8 cellular contexts compared by ENCODE assay signal in the genomic region with DNA sequence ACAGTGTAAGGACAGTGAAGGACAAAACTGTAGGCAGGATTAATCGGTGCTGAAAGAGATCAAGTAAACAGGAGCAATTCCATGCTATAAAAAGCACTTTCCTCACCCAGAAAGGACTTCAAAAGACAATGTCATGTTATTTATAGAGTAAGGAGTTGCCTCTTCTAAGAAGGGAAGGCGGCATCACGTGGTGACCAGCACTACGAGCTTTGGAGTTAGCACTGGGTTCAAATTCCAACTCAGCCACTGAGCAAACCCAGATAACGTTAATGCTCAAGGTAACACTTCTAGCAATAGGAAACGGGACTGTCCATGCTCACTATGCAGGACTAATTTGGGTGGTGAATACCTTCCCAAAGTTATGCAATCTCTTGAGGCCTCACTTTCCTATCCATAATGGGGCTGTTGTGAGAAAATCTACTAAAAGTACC. TPM values are rescaled to one million over a fixed set of nuclear protein-coding genes. Genes with fewer than 3 reads are reported as not detected.
DNase-seq lines count a peak whose midpoint lies in the region; ATAC-seq, FAIRE-seq and TF ChIP-seq lines count a peak whose summit lies in the region.

No MANE protein-coding gene starts in this region.

- H3K4me3 ChIP-seq in astrocyte (ENCODE audit: insufficient read depth, low read depth, low read length) = peak overlapping the region; percentile 79
- peak overlapping the region in 2 of 3 donors; percentile 82 to 85 for H3K4me3 ChIP-seq in liver (ENCODE audit: low read depth in 1 of 3, low read length in 3 of 3)
- peak overlapping the region; percentile 87 for H3K4me3 ChIP-seq in upper lobe of right lung

- no peak for TF ChIP-seq CTCF in astrocyte (IDR thresholded peaks at IDR 0.05; ENCODE audit: insufficient read depth, low read depth, low read length)
- TF ChIP-seq CTCF in liver (IDR thresholded peaks at IDR 0.05; ENCODE audit: low read depth, low read length, missing input control) = no peak
- TF ChIP-seq CTCF in upper lobe of right lung (IDR thresholded peaks at IDR 0.05) = no peak

- no peaks in the 10 kb centered on the region for H3K36me3 ChIP-seq in astrocyte (ENCODE audit: insufficient read depth, low read length)
- no peaks in the 10 kb centered on the region for H3K36me3 ChIP-seq in liver (ENCODE audit: control insufficient read depth in 4 of 4, insufficient read depth in 3 of 4, low read depth in 1 of 4, low read length in 3 of 4)
- no peaks in the 10 kb centered on the region for H3K36me3 ChIP-seq in upper lobe of right lung

- peak overlapping the region; percentile 77 for H3K27ac ChIP-seq in astrocyte (ENCODE audit: low read depth, low read length)
- peak overlapping the region; percentile 76 to 90 for H3K27ac ChIP-seq in liver (ENCODE audit: low read depth in 1 of 2, low read length in 2 of 2)
- H3K27ac ChIP-seq in upper lobe of right lung = peak overlapping the region; percentile 72

- peak in 1 of 2 donors; percentile 51 for TF ChIP-seq RAD21 in liver (IDR thresholded peaks at IDR 0.05)

- H3K27me3 ChIP-seq in astrocyte (ENCODE audit: insufficient read depth, low read length) (no peaks in the 10 kb centered on the region), liver (ENCODE audit: control insufficient read depth in 4 of 4, insufficient read depth in 4 of 4, low read length in 3 of 4) (no peaks in the 10 kb centered on the region), upper lobe of right lung (no peaks in the 10 kb centered on the region)

- peak overlapping the region; percentile 85 for H2AFZ ChIP-seq in astrocyte (ENCODE audit: low read depth, low read length)

- no peak overlapping the region for H3K27ac Mint-ChIP-seq in activated naive CD4-positive, alpha-beta T cell treated with anti-CD3 and anti-CD28 coated beads, Interleukin-2, amount 50 U/mL, for 24 hours
- H3K27ac Mint-ChIP-seq in activated naive CD4-positive, alpha-beta T cell treated with anti-CD3 and anti-CD28 coated beads, Interleukin-2, amount 50 U/mL, for 72 hours = no peak overlapping the region
- peak overlapping the region; percentile 80 for H3K27ac Mint-ChIP-seq in astrocyte (ENCODE audit: unreplicated experiment)

- no peaks in the 10 kb centered on the region for H3K9me3 Mint-ChIP-seq in activated naive CD4-positive, alpha-beta T cell treated with anti-CD3 and anti-CD28 coated beads, Interleukin-2, amount 50 U/mL, for 24 hours
- H3K9me3 Mint-ChIP-seq in activated naive CD4-positive, alpha-beta T cell treated with anti-CD3 and anti-CD28 coated beads, Interleukin-2, amount 50 U/mL, for 72 hours = no peaks in the 10 kb centered on the region
- H3K9me3 Mint-ChIP-seq in astrocyte (ENCODE audit: unreplicated experiment) = peaks cover 6% of the 10 kb centered on the region

- peak overlapping the region; percentile 84 for H3K9ac ChIP-seq in astrocyte (ENCODE audit: low read length)
- peak overlapping the region in 1 of 2 donors; percentile 46 for H3K9ac ChIP-seq in liver (ENCODE audit: low read depth in 1 of 2, low read length in 2 of 2)

- peak; percentile 26 for FAIRE-seq in astrocyte (lab: Jason Lieb, UNC)

- peaks cover 15% of the 10 kb centered on the region for H4K20me1 ChIP-seq in astrocyte (ENCODE audit: insufficient read depth, low read length)

- H3K4me1 ChIP-seq in astrocyte (ENCODE audit: insufficient read depth, low read length) (peaks cover 9% of the 10 kb centered on the region), liver (ENCODE audit: control insufficient read depth in 4 of 4, insufficient read depth in 4 of 4, low read length in 3 of 4) (peaks cover 0 to 34% (median 14%) of the 10 kb centered on the region in 4 donors), upper lobe of right lung (peaks cover 7% of the 10 kb centered on the region)

- H3K4me2 ChIP-seq in astrocyte (ENCODE audit: low read length) = peak overlapping the region; percentile 96

- no peak for DNase-seq in activated naive CD4-positive, alpha-beta T cell treated with anti-CD3 and anti-CD28 coated beads, Interleukin-2, amount 50 U/mL, for 72 hours (ENCODE audit: low spot score in 2 of 2)
- DNase-seq in astrocyte (ENCODE audit: low read depth) (no peak), upper lobe of right lung (no peak), SIG-M5 treated with dmso at 0.1 percent for 504 hours (lab: John Stamatoyannopoulos, UW; ENCODE audit: unreplicated experiment) (no peak), NCI-H2081 (lab: John Stamatoyannopoulos, UW) (no peak)
- DNase-seq in activated T-cell treated with anti-CD3 and anti-CD28 coated beads, Interleukin-2, amount 50 U/mL, for 48 hours = no peak

- H3K4me1 Mint-ChIP-seq in activated naive CD4-positive, alpha-beta T cell treated with anti-CD3 and anti-CD28 coated beads, Interleukin-2, amount 50 U/mL, for 24 hours = peaks cover 7% of the 10 kb centered on the region
- H3K4me1 Mint-ChIP-seq in astrocyte (ENCODE audit: low read depth, unreplicated experiment) = peaks cover 13% of the 10 kb centered on the region

- H3K79me2 ChIP-seq in astrocyte (ENCODE audit: insufficient read depth, low read length) = peaks cover 27% of the 10 kb centered on the region

- no peaks in the 10 kb centered on the region for H3K36me3 Mint-ChIP-seq in activated naive CD4-positive, alpha-beta T cell treated with anti-CD3 and anti-CD28 coated beads, Interleukin-2, amount 50 U/mL, for 24 hours
- peaks cover 0 to 7% of the 10 kb centered on the region in 2 donors for H3K36me3 Mint-ChIP-seq in activated naive CD4-positive, alpha-beta T cell treated with anti-CD3 and anti-CD28 coated beads, Interleukin-2, amount 50 U/mL, for 72 hours
- H3K36me3 Mint-ChIP-seq in astrocyte (ENCODE audit: low read depth, unreplicated experiment) = peaks cover 2% of the 10 kb centered on the region

- H3K27me3 Mint-ChIP-seq in activated naive CD4-positive, alpha-beta T cell treated with anti-CD3 and anti-CD28 coated beads, Interleukin-2, amount 50 U/mL, for 24 hours = peaks cover 13% of the 10 kb centered on the region
- H3K27me3 Mint-ChIP-seq in astrocyte (ENCODE audit: low read depth, unreplicated experiment) = peaks cover 15% of the 10 kb centered on the region

- ATAC-seq in activated naive CD4-positive, alpha-beta T cell treated with anti-CD3 and anti-CD28 coated beads, Interleukin-2, amount 50 U/mL, for 72 hours = no peak
- ATAC-seq in upper lobe of right lung = no peak

- WGBS in liver = 17% methylated on average over 6 of the region's 6 CpGs

- peak overlapping the region; percentile 83 for H3K4me3 Mint-ChIP-seq in activated naive CD4-positive, alpha-beta T cell treated with anti-CD3 and anti-CD28 coated beads, Interleukin-2, amount 50 U/mL, for 24 hours
- H3K4me3 Mint-ChIP-seq in astrocyte (ENCODE audit: unreplicated experiment) = peak overlapping the region; percentile 91

- H3K9me3 ChIP-seq in astrocyte (ENCODE audit: insufficient read depth, low read depth, low read length) (no peaks in the 10 kb centered on the region), liver (ENCODE audit: control insufficient read depth in 4 of 4, low read length in 3 of 4) (no peaks in the 10 kb centered on the region), upper lobe of right lung (no peaks in the 10 kb centered on the region)

- intact Hi-C loops in upper lobe of right lung (cut with DNase I) = no loop called here

TF ChIP-seq in liver, 16 proteins besides CTCF, POLR2A, EP300 and RAD21 (continues in another document):
- TF ChIP-seq SP1 (IDR thresholded peaks at IDR 0.05) = peak; percentile 91
- no peak for TF ChIP-seq TAF1 (conservative IDR thresholded peaks at IDR 0.05)
- TF ChIP-seq JUND (IDR thresholded peaks at IDR 0.05) = peak; percentile 39 to 83
- TF ChIP-seq, protein P1, sequence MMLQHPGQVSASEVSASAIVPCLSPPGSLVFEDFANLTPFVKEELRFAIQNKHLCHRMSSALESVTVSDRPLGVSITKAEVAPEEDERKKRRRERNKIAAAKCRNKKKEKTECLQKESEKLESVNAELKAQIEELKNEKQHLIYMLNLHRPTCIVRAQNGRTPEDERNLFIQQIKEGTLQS (IDR thresholded peaks at IDR 0.05) = no peak
- peak; percentile 24 for TF ChIP-seq YY1 (IDR thresholded peaks at IDR 0.05)
- TF ChIP-seq, protein P2, sequence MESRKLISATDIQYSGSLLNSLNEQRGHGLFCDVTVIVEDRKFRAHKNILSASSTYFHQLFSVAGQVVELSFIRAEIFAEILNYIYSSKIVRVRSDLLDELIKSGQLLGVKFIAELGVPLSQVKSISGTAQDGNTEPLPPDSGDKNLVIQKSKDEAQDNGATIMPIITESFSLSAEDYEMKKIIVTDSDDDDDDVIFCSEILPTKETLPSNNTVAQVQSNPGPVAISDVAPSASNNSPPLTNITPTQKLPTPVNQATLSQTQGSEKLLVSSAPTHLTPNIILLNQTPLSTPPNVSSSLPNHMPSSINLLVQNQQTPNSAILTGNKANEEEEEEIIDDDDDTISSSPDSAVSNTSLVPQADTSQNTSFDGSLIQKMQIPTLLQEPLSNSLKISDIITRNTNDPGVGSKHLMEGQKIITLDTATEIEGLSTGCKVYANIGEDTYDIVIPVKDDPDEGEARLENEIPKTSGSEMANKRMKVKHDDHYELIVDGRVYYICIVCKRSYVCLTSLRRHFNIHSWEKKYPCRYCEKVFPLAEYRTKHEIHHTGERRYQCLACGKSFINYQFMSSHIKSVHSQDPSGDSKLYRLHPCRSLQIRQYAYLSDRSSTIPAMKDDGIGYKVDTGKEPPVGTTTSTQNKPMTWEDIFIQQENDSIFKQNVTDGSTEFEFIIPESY (IDR thresholded peaks at IDR 0.05) = no peak
- TF ChIP-seq, protein P3, sequence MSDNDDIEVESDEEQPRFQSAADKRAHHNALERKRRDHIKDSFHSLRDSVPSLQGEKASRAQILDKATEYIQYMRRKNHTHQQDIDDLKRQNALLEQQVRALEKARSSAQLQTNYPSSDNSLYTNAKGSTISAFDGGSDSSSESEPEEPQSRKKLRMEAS (IDR thresholded peaks at IDR 0.05) = no peak
- TF ChIP-seq GABPA (IDR thresholded peaks at IDR 0.05 in 1 of 2, conservative IDR thresholded peaks at IDR 0.05 in 1 of 2) = no peak
- TF ChIP-seq NR2F2 (IDR thresholded peaks at IDR 0.05) = no peak
- peak; percentile 61 to 87 for TF ChIP-seq RXRA (IDR thresholded peaks at IDR 0.05)

RNA-seq across cellular contexts. Expression of a gene that starts 0.7 kb away (rescaled TPM):
- 1 to 10 TPM; 4.0 to 4.4 TPM for total RNA-seq in activated naive CD4-positive, alpha-beta T cell treated with anti-CD3 and anti-CD28 coated beads, Interleukin-2, amount 50 U/mL, for 72 hours
- total RNA-seq in astrocyte (7.2 and 7.9 TPM in 2 replicates), liver (100 to 1,000 TPM in 1 of 2 donors, 10 to 100 TPM in 1; 50.8 to 105 TPM), upper lobe of right lung (8.0 TPM)
- polyA plus RNA-seq in liver = 10 to 100 TPM; 30.0 to 38.6 TPM

RNA-seq across cellular contexts. Expression of a gene that starts 55.6 kb away (rescaled TPM):
- total RNA-seq in activated naive CD4-positive, alpha-beta T cell treated with anti-CD3 and anti-CD28 coated beads, Interleukin-2, amount 50 U/mL, for 72 hours = 10 to 100 TPM; 52.7 to 76.1 TPM
- total RNA-seq in astrocyte (6.8 and 7.1 TPM in 2 replicates), liver (10 to 100 TPM in 1 of 2 donors, 1 to 10 TPM in 1; 1.3 to 12.9 TPM), upper lobe of right lung (5.1 TPM)
- polyA plus RNA-seq in liver = 1 to 10 TPM in 1 of 2 donors, under 1 TPM in 1; 0.91 to 1.3 TPM
